In genomic region chr3:66405701-66406091, GRCh38 we compare ENCODE assay signal across 9 cellular contexts.
A peak's percentile ranks its signal among the peaks of the same experiment; 100 is the strongest.
DNase-seq lines count a peak whose midpoint lies in the region; ATAC-seq and TF ChIP-seq lines count a peak whose summit lies in the region.
"Had no signal": no experiment of that assay in that cellular context is flagged by ENCODE, and none has a peak within 500 bp of the region (broad histone marks: within the 10 kb centered on the region; RNA-seq: fewer than 3 reads in every experiment).

No MANE protein-coding gene starts in this region.

- intact Hi-C loops in heart left ventricle (cut with DNase I) (loop anchor here (2.0 to 10.0 kb wide), 6 partner anchors 92 to 412 kb away; partner anchors contain the start of gene LRIG1 (in 5 of the 10)), Right ventricle myocardium superior (cut with DNase I) (loop anchor here (5.0 kb wide), 1 partner anchor 97 kb away; the partner anchor contains the start of gene LRIG1), dorsolateral prefrontal cortex (cut with DNase I) (loop anchor here (2.0 to 10.0 kb wide), 5 partner anchors 53 to 417 kb away; partner anchors contain the start of gene LRIG1 (in 1 of the 2)), posterior vena cava (cut with DNase I) (loop anchor here (5.0 to 10.0 kb wide), 3 partner anchors 92 to 409 kb away; no protein-coding TSS in a partner anchor)

- TF ChIP-seq POLR2A in heart left ventricle (IDR thresholded peaks at IDR 0.05) = no peak

- H3K27me3 ChIP-seq in heart left ventricle (no peaks in the 10 kb centered on the region), dorsolateral prefrontal cortex (no peaks in the 10 kb centered on the region), muscle layer of colon (ENCODE audit: control insufficient read depth in 1 of 2, insufficient read depth in 2 of 2, low read length in 2 of 2) (no peaks in the 10 kb centered on the region)
- H3K27me3 ChIP-seq: upper lobe of right lung had no signal

- no peak for TF ChIP-seq CTCF in heart left ventricle (IDR thresholded peaks at IDR 0.05)
- peak in 2 of 56 donors; percentile 8 to 11 for TF ChIP-seq CTCF in dorsolateral prefrontal cortex (IDR thresholded peaks at IDR 0.05 in 54 of 56, conservative IDR thresholded peaks at IDR 0.05 in 2 of 56; ENCODE audit: low read depth in 1 of 56, partially characterized antibody in 56 of 56)

- H3K27ac ChIP-seq in heart left ventricle = peak overlapping the region in 11 of 12 donors; percentile 24 to 81 (median 66)
- peak overlapping the region in 58 of 59 donors; percentile 45 to 93 (median 82) for H3K27ac ChIP-seq in dorsolateral prefrontal cortex
- peak overlapping the region; percentile 89 for H3K27ac ChIP-seq in muscle layer of colon (ENCODE audit: low read depth, low read length)
- H3K27ac ChIP-seq: upper lobe of right lung had no signal

- H3K9ac ChIP-seq in muscle layer of colon (ENCODE audit: low read length) = peak overlapping the region; percentile 21

- H3K4me1 ChIP-seq in heart left ventricle (peaks cover 4 to 87% (median 40%) of the 10 kb centered on the region in 12 donors), muscle layer of colon (ENCODE audit: insufficient read depth, low read length) (peaks cover 100% of the 10 kb centered on the region)
- H3K4me1 ChIP-seq: upper lobe of right lung had no signal

- peak in 3 of 4 donors; percentile 8 to 59 (median 39) for ATAC-seq in heart left ventricle
- no peak for ATAC-seq in Right ventricle myocardium superior (ENCODE audit: poor library complexity)
- ATAC-seq in HG03196 (IDR thresholded peaks at IDR 0.05; ENCODE audit: unreplicated experiment) = no peak
- no peak for ATAC-seq in HG03457 (IDR thresholded peaks at IDR 0.05; ENCODE audit: unreplicated experiment)
- ATAC-seq: upper lobe of right lung had no signal

- H3K4me3 ChIP-seq in heart left ventricle (no peak overlapping the region), dorsolateral prefrontal cortex (peak overlapping the region in 5 of 59 donors; percentile 4 to 38 (median 30)), muscle layer of colon (ENCODE audit: low read depth in 1 of 2, low read length in 2 of 2) (peak overlapping the region in 1 of 2 donors; percentile 9)
- H3K4me3 ChIP-seq: upper lobe of right lung had no signal

- DNase-seq in heart left ventricle (peak in 2 of 5 donors; percentile 47 to 54), Right ventricle myocardium superior (no peak), dorsolateral prefrontal cortex (peak in 7 of 10 donors; percentile 48 to 85 (median 60)), mucosa of gallbladder (ENCODE audit: low spot score) (no peak), posterior vena cava (ENCODE audit: low spot score) (no peak)
- DNase-seq: upper lobe of right lung had no signal

- H3K36me3 ChIP-seq in heart left ventricle (peaks cover 0 to 79% (median 55%) of the 10 kb centered on the region in 9 donors), muscle layer of colon (ENCODE audit: insufficient read depth, low read length) (peaks cover 56% of the 10 kb centered on the region)

- WGBS in heart left ventricle, 4 donors = 81 to 90% (median 85%) methylated on average over 10 to 11 of the region's 11 CpGs

- H3K9me3 ChIP-seq in heart left ventricle (no peaks in the 10 kb centered on the region), muscle layer of colon (ENCODE audit: low read length) (no peaks in the 10 kb centered on the region)
- H3K9me3 ChIP-seq: upper lobe of right lung had no signal

Comparison
In these comparisons a context has a peak if more than half of its experiments do, and no peak if none do; other contexts are left out.
1. ATAC-seq: peak in heart left ventricle (3 of 4); none in Right ventricle myocardium superior (single experiment), HG03196 (single experiment) and HG03457 (single experiment).
2. DNase-seq: peak in dorsolateral prefrontal cortex (7 of 10); none in Right ventricle myocardium superior (single experiment), mucosa of gallbladder (single experiment) and posterior vena cava (single experiment).
3. Peak in every context shown above with its lines, with median percentiles within 50 percentile points of each other: H3K27ac ChIP-seq.